1 cellular context compared by ENCODE assay signal in genomic region chr1:12629974-12630760, GRCh38.
TF ChIP-seq lines count a peak whose summit lies in the region.

No MANE protein-coding gene starts in this region.

TF ChIP-seq in GM23338, 12 proteins besides CTCF, POLR2A, EP300 and RAD21 (continued from another document):
- TF ChIP-seq ETS1 (IDR thresholded peaks at IDR 0.05) (no peak), STAT1 (IDR thresholded peaks at IDR 0.05; ENCODE audit: unreplicated experiment) (no peak)
- TF ChIP-seq, protein P1, sequence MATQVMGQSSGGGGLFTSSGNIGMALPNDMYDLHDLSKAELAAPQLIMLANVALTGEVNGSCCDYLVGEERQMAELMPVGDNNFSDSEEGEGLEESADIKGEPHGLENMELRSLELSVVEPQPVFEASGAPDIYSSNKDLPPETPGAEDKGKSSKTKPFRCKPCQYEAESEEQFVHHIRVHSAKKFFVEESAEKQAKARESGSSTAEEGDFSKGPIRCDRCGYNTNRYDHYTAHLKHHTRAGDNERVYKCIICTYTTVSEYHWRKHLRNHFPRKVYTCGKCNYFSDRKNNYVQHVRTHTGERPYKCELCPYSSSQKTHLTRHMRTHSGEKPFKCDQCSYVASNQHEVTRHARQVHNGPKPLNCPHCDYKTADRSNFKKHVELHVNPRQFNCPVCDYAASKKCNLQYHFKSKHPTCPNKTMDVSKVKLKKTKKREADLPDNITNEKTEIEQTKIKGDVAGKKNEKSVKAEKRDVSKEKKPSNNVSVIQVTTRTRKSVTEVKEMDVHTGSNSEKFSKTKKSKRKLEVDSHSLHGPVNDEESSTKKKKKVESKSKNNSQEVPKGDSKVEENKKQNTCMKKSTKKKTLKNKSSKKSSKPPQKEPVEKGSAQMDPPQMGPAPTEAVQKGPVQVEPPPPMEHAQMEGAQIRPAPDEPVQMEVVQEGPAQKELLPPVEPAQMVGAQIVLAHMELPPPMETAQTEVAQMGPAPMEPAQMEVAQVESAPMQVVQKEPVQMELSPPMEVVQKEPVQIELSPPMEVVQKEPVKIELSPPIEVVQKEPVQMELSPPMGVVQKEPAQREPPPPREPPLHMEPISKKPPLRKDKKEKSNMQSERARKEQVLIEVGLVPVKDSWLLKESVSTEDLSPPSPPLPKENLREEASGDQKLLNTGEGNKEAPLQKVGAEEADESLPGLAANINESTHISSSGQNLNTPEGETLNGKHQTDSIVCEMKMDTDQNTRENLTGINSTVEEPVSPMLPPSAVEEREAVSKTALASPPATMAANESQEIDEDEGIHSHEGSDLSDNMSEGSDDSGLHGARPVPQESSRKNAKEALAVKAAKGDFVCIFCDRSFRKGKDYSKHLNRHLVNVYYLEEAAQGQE (IDR thresholded peaks at IDR 0.05; ENCODE audit: unreplicated experiment) = no peak
